18 cellular contexts compared by ENCODE assay signal in the genomic region with DNA sequence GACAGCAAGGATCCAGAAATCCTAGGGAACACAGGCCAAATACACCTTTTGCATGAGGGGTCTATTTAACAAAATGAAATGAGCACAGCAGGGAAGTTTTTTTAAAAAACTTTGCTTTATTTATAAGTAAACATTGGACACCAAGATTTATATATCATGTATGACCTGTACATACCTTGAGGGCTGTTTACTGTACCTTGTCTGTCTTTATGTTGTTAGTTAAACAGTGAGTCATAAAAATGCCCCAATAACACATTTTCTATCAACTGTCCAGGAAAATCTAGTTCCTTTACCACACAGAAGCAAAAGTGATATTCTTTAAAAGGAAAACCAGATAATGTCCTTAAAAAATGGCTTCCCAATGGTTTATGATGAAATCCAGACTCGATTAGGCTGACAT. TPM values are rescaled to one million over a fixed set of nuclear protein-coding genes. Genes with fewer than 3 reads are reported as not detected.
"Had no signal": no experiment of that assay in that cellular context is flagged by ENCODE, and none has a peak within 500 bp of the region (broad histone marks: within the 10 kb centered on the region; RNA-seq: fewer than 3 reads in every experiment).

No MANE protein-coding gene starts in this region.

- H3K9me3 ChIP-seq: adrenal gland, lower lobe of right lung, neutrophil, thyroid gland had no signal

- H3K4me3 ChIP-seq: adrenal gland, lower lobe of right lung, thyroid gland had no signal

- H3K36me3 ChIP-seq: adrenal gland, lower lobe of right lung, neutrophil, thyroid gland had no signal

- H3K27ac ChIP-seq: adrenal gland, lower lobe of right lung, neutrophil had no signal

- DNase-seq: activated CD8-positive, alpha-beta memory T cell treated with anti-CD3 and anti-CD28 coated beads, Interleukin-2, amount 50 U/mL, for 4 hours; activated effector memory CD4-positive, alpha-beta T cell treated with Interleukin-2 at 50 U/mL for 16 hours; activated naive CD4-positive, alpha-beta T cell treated with anti-CD3 and anti-CD28 coated beads, Interleukin-2, amount 50 U/mL, for 16 hours; activated T-cell treated with anti-CD3 and anti-CD28 coated beads, Interleukin-2, amount 50 U/mL, for 4 hours; effector CD8-positive, alpha-beta T cell; islet precursor cell; lower lobe of right lung; stimulated activated naive CD4-positive, alpha-beta T cell treated with Interleukin-2 at 50 U/mL for 16 hours had no signal

- H3K27me3 Mint-ChIP-seq: activated CD4-positive, alpha-beta T cell treated with anti-CD3 and anti-CD28 coated beads, Interleukin-2, amount 10 ng/mL, durations not matched to agents 7 days and 5 days; natural killer cell treated with Interleukin-12 subunit alpha and Interleukin-12 subunit beta and Interleukin-15 and Interleukin-18, amount 100 ng/mL, for 72 hours had no signal

- H3K9me3 Mint-ChIP-seq: activated CD4-positive, alpha-beta T cell treated with anti-CD3 and anti-CD28 coated beads, Interleukin-2, amount 10 ng/mL, durations not matched to agents 7 days and 5 days; activated T-cell treated with anti-CD3 and anti-CD28 coated beads, Interleukin-2, amount 50 U/mL, for 4 hours; dendritic cell treated with granulocyte-macrophage colony-stimulating factor and Interleukin-4, amounts not matched to agents 40 ng/mL and 50 ng/mL, for 4 days; natural killer cell treated with Interleukin-12 subunit alpha and Interleukin-12 subunit beta and Interleukin-15 and Interleukin-18, amount 100 ng/mL, for 72 hours; T-helper 1 cell treated with Interleukin-12 subunit alpha and Interleukin-12 subunit beta and Interleukin-4 antibody, amounts not matched to agents 30 μg/mL and 1 μg/mL, for 36 hours had no signal

- H3K4me3 Mint-ChIP-seq: activated CD4-positive, alpha-beta T cell treated with anti-CD3 and anti-CD28 coated beads, Interleukin-2, amount 10 ng/mL, durations not matched to agents 7 days and 5 days; activated T-cell treated with anti-CD3 and anti-CD28 coated beads, Interleukin-2, amount 50 U/mL, for 4 hours; dendritic cell treated with granulocyte-macrophage colony-stimulating factor and Interleukin-4, amounts not matched to agents 40 ng/mL and 50 ng/mL, for 4 days; natural killer cell treated with Interleukin-12 subunit alpha and Interleukin-12 subunit beta and Interleukin-15 and Interleukin-18, amount 100 ng/mL, for 72 hours; T-helper 1 cell treated with Interleukin-12 subunit alpha and Interleukin-12 subunit beta and Interleukin-4 antibody, amounts not matched to agents 30 μg/mL and 1 μg/mL, for 36 hours had no signal

- H3K27ac Mint-ChIP-seq: activated CD4-positive, alpha-beta T cell treated with anti-CD3 and anti-CD28 coated beads, Interleukin-2, amount 10 ng/mL, durations not matched to agents 7 days and 5 days; dendritic cell treated with granulocyte-macrophage colony-stimulating factor and Interleukin-4, amounts not matched to agents 40 ng/mL and 50 ng/mL, for 4 days; natural killer cell treated with Interleukin-12 subunit alpha and Interleukin-12 subunit beta and Interleukin-15 and Interleukin-18, amount 100 ng/mL, for 72 hours had no signal

- H3K36me3 Mint-ChIP-seq: natural killer cell treated with Interleukin-12 subunit alpha and Interleukin-12 subunit beta and Interleukin-15 and Interleukin-18, amount 100 ng/mL, for 72 hours had no signal

- H3K27me3 ChIP-seq: adrenal gland, neutrophil, thyroid gland had no signal

- ATAC-seq: natural killer cell treated with Interleukin-12 subunit alpha and Interleukin-12 subunit beta and Interleukin-15 and Interleukin-18, amount 100 ng/mL, for 72 hours had no signal

RNA-seq across cellular contexts. Expression of a gene that starts 45.1 kb away (rescaled TPM):
- total RNA-seq: activated CD4-positive, alpha-beta T cell treated with anti-CD3 and anti-CD28 coated beads, Interleukin-2, amount 10 ng/mL, durations not matched to agents 7 days and 5 days; activated T-cell treated with anti-CD3 and anti-CD28 coated beads, Interleukin-2, amount 50 U/mL, for 4 hours; adrenal gland; chondrocyte; natural killer cell treated with Interleukin-12 subunit alpha and Interleukin-12 subunit beta and Interleukin-15 and Interleukin-18, amount 100 ng/mL, for 72 hours; sciatic nerve; subcutaneous adipose tissue had no signal
- polyA plus RNA-seq: adrenal gland had no signal
